20 cellular contexts compared by ENCODE assay signal in genomic region chr9:20616808-20617207, GRCh38.
"Had no signal": no experiment of that assay in that cellular context is flagged by ENCODE, and none has a peak within 500 bp of the region (broad histone marks: within the 10 kb centered on the region; RNA-seq: fewer than 3 reads in every experiment).

No MANE protein-coding gene starts in this region.

- H3K36me3 ChIP-seq: thoracic aorta, upper lobe of right lung had no signal

- H3K27ac Mint-ChIP-seq: activated B cell treated with CpG ODN at 0.5 μM for 24 hours; activated CD8-positive, alpha-beta T cell treated with anti-CD3 and anti-CD28 coated beads for 36 hours; activated naive CD4-positive, alpha-beta T cell treated with anti-CD3 and anti-CD28 coated beads for 36 hours; activated T-helper 2 cell treated with anti-CD3 and anti-CD28 coated beads, Interferon-gamma antibody, Interleukin-2, Interleukin-4, amounts not matched to agents 10 μg/mL and 5 μg/mL and 100 μg/mL, durations not matched to agents 14 hours and 24 hours and 36 hours; endodermal cell; natural killer cell; stimulated activated memory B cell treated with anti-CD40 and anti-IgM and Interleukin-4, amounts not matched to agents 10 μg/mL and 1 μg/mL and 100 μg/mL, for 72 hours had no signal

- H3K27me3 Mint-ChIP-seq: activated CD8-positive, alpha-beta T cell treated with anti-CD3 and anti-CD28 coated beads for 36 hours; stimulated activated memory B cell treated with anti-CD40 and anti-IgM and Interleukin-4, amounts not matched to agents 10 μg/mL and 1 μg/mL and 100 μg/mL, for 72 hours had no signal

- H3K9me3 Mint-ChIP-seq: activated B cell treated with CpG ODN at 0.5 μM for 24 hours; activated CD8-positive, alpha-beta T cell treated with anti-CD3 and anti-CD28 coated beads for 36 hours; activated naive CD4-positive, alpha-beta T cell treated with anti-CD3 and anti-CD28 coated beads for 36 hours; activated T-helper 2 cell treated with anti-CD3 and anti-CD28 coated beads, Interferon-gamma antibody, Interleukin-2, Interleukin-4, amounts not matched to agents 10 μg/mL and 5 μg/mL and 100 μg/mL, durations not matched to agents 14 hours and 24 hours and 36 hours; endodermal cell; natural killer cell; stimulated activated memory B cell treated with anti-CD40 and anti-IgM and Interleukin-4, amounts not matched to agents 10 μg/mL and 1 μg/mL and 100 μg/mL, for 72 hours had no signal

- H3K27ac ChIP-seq: epithelial cell of prostate, thoracic aorta, upper lobe of right lung had no signal

- DNase-seq: activated B cell treated with CpG ODN at 0.5 μM for 24 hours; activated CD4-positive, alpha-beta T cell treated with anti-CD3 and anti-CD28 coated beads for 48 hours; activated CD8-positive, alpha-beta T cell treated with anti-CD3 and anti-CD28 coated beads for 36 hours; activated naive CD4-positive, alpha-beta T cell treated with anti-CD3 and anti-CD28 coated beads for 36 hours; activated T-cell treated with anti-CD3 and anti-CD28 coated beads, Interleukin-2, amount 50 U/mL, for 1 hour; amygdala; endodermal cell; foreskin fibroblast; left cardiac atrium; mesenchymal stem cell; mucosa of descending colon; natural killer cell; nucleus accumbens; stimulated activated CD4-positive, alpha-beta T cell treated with anti-CD3 and anti-CD28 coated beads, Interleukin-4, amount 100 ng/mL, for 4 hours; upper lobe of right lung had no signal

- H3K27me3 ChIP-seq: upper lobe of right lung had no signal

- H3K36me3 Mint-ChIP-seq: natural killer cell; stimulated activated memory B cell treated with anti-CD40 and anti-IgM and Interleukin-4, amounts not matched to agents 10 μg/mL and 1 μg/mL and 100 μg/mL, for 72 hours had no signal

- H3K4me3 Mint-ChIP-seq: activated B cell treated with CpG ODN at 0.5 μM for 24 hours; activated CD8-positive, alpha-beta T cell treated with anti-CD3 and anti-CD28 coated beads for 36 hours; activated naive CD4-positive, alpha-beta T cell treated with anti-CD3 and anti-CD28 coated beads for 36 hours; endodermal cell; natural killer cell; stimulated activated memory B cell treated with anti-CD40 and anti-IgM and Interleukin-4, amounts not matched to agents 10 μg/mL and 1 μg/mL and 100 μg/mL, for 72 hours had no signal

- H3K4me3 ChIP-seq: mucosa of descending colon, thoracic aorta, upper lobe of right lung had no signal

- H3K9me3 ChIP-seq: mucosa of descending colon, thoracic aorta, upper lobe of right lung had no signal

- ATAC-seq: activated CD8-positive, alpha-beta T cell treated with anti-CD3 and anti-CD28 coated beads for 36 hours; left cardiac atrium; mucosa of descending colon; natural killer cell; sciatic nerve; stimulated activated memory B cell treated with anti-CD40 and anti-IgM and Interleukin-4, amounts not matched to agents 10 μg/mL and 1 μg/mL and 100 μg/mL, for 72 hours; upper lobe of right lung had no signal
